In genomic region chr4:141223418-141223817, GRCh38 we compare ENCODE assay signal across 27 cellular contexts. TPM values are rescaled to one million over a fixed set of nuclear protein-coding genes. Genes with fewer than 3 reads are reported as not detected.
A peak's percentile ranks its signal among the peaks of the same experiment; 100 is the strongest.
DNase-seq lines count a peak whose midpoint lies in the region; ATAC-seq, FAIRE-seq and TF ChIP-seq lines count a peak whose summit lies in the region.
"Had no signal": no experiment of that assay in that cellular context is flagged by ENCODE, and none has a peak within 500 bp of the region (broad histone marks: within the 10 kb centered on the region; RNA-seq: fewer than 3 reads in every experiment).

No MANE protein-coding gene starts in this region.

- H3K4me3 Mint-ChIP-seq in IgD-negative memory B cell, result peak overlapping the region in 2 of 4 donors; percentile 25 to 99
- H3K4me3 Mint-ChIP-seq: activated CD8-positive, alpha-beta memory T cell treated with anti-CD3 and anti-CD28 coated beads, Interleukin-2, amount 10 ng/mL, durations not matched to agents 7 days and 5 days; activated naive CD4-positive, alpha-beta T cell treated with anti-CD3 and anti-CD28 coated beads for 36 hours; stimulated activated naive B cell treated with anti-CD40 and anti-IgM and Interleukin-4, amounts not matched to agents 10 μg/mL and 1 μg/mL and 100 μg/mL, for 72 hours had no signal

- peaks cover 1% of the 10 kb centered on the region for H3K27me3 Mint-ChIP-seq in IgD-negative memory B cell

- H3K9me3 Mint-ChIP-seq in IgD-negative memory B cell, result no peaks in the 10 kb centered on the region
- H3K9me3 Mint-ChIP-seq: activated naive CD4-positive, alpha-beta T cell treated with anti-CD3 and anti-CD28 coated beads for 36 hours; stimulated activated naive B cell treated with anti-CD40 and anti-IgM and Interleukin-4, amounts not matched to agents 10 μg/mL and 1 μg/mL and 100 μg/mL, for 72 hours; WTC11 had no signal

- peaks cover 34% of the 10 kb centered on the region for H3K79me2 ChIP-seq in GM12878 (ENCODE audit: control insufficient read depth, insufficient read depth, low read length)

- H3K36me3 Mint-ChIP-seq in IgD-negative memory B cell, result peaks cover 5% of the 10 kb centered on the region

- SMC1A ChIA-PET in GM12878 (lab: Charles Lee; ENCODE audit: uncharacterized antibody, unreplicated experiment), result interaction anchor here (1.1 kb wide), 1 partner anchor 23 kb away, joined by 3 read pairs; no protein-coding TSS in a partner anchor

- H3K27me3 ChIP-seq in heart left ventricle (no peaks in the 10 kb centered on the region), GM12878 (replicated peaks in 1 of 2; ENCODE audit: control insufficient read depth in 2 of 2, insufficient read depth in 2 of 2, low read length in 1 of 2) (no peaks in the 10 kb centered on the region), psoas muscle (ENCODE audit: insufficient read depth in 3 of 3, low read length in 2 of 3) (no peaks in the 10 kb centered on the region), pancreas (no peaks in the 10 kb centered on the region)
- H3K27me3 ChIP-seq: Peyer's patch had no signal

- H3K4me1 ChIP-seq in heart left ventricle (peaks cover 0 to 42% (median 18%) of the 10 kb centered on the region in 12 donors), GM12878 (ENCODE audit: control insufficient read depth, insufficient read depth, low read length) (peaks cover 4% of the 10 kb centered on the region; the same call in 1 of the 2 replicates), psoas muscle (peaks cover 21% of the 10 kb centered on the region), mucosa of descending colon (ENCODE audit: low read depth) (peaks cover 3% of the 10 kb centered on the region), pancreas (peaks cover 6 to 32% (median 11%) of the 10 kb centered on the region in 3 donors)
- H3K4me1 ChIP-seq: prostate gland had no signal

- no peak for FAIRE-seq in GM12878 (lab: Jason Lieb, UNC)
- FAIRE-seq in pancreas (lab: Jason Lieb, UNC), result no peak
- FAIRE-seq: colon had no signal

- H3K4me3 ChIP-seq in heart left ventricle, result peak overlapping the region in 7 of 12 donors; percentile 24 to 98 (median 86)
- H3K4me3 ChIP-seq in GM12878, result no peak overlapping the region
- peak overlapping the region; percentile 82 for H3K4me3 ChIP-seq in psoas muscle
- no peak overlapping the region for H3K4me3 ChIP-seq in mucosa of descending colon
- H3K4me3 ChIP-seq in pancreas, result no peak overlapping the region
- H3K4me3 ChIP-seq: Peyer's patch, prostate gland had no signal

- CTCF ChIA-PET in GM12878 (lab: Yijun Ruan, JAX), result interaction anchor here (0.7 kb wide), 1 partner anchor 83 kb away, joined by 3 read pairs; no protein-coding TSS in a partner anchor

- ATAC-seq in heart left ventricle (peak in 3 of 4 donors; percentile 35 to 60 (median 52)), left cardiac atrium (no peak), GM12878 (no peak), psoas muscle (peak in 3 of 4 donors; percentile 28 to 59 (median 51)), HG03097 (IDR thresholded peaks at IDR 0.05; ENCODE audit: low FRiP score, unreplicated experiment) (no peak), mucosa of descending colon (no peak), pancreas (no peak)
- ATAC-seq: activated CD8-positive, alpha-beta memory T cell treated with anti-CD3 and anti-CD28 coated beads, Interleukin-2, amount 10 ng/mL, durations not matched to agents 7 days and 5 days; stimulated activated naive B cell treated with anti-CD40 and anti-IgM and Interleukin-4, amounts not matched to agents 10 μg/mL and 1 μg/mL and 100 μg/mL, for 72 hours; WTC11 had no signal

- 55 to 75% (median 64%) methylated on average over 1 of the region's 1 CpG for WGBS in heart left ventricle, 4 donors
- WGBS in GM12878 (ENCODE audit: insufficient coverage, insufficient replicate concordance, low lambda C conversion rate, missing lambda C conversion rate), result 93% methylated on average over 1 of the region's 1 CpG
- WGBS in psoas muscle, 3 donors, result 35 to 71% (median 69%) methylated on average over 1 of the region's 1 CpG
- 93 to 99% methylated on average over 1 of the region's 1 CpG for WGBS in pancreas, 2 donors

- H3K27ac ChIP-seq in heart left ventricle (peak overlapping the region in 6 of 12 donors; percentile 26 to 96 (median 67)), GM12878 (ENCODE audit: control insufficient read depth, insufficient read depth) (no peak overlapping the region), psoas muscle (peak overlapping the region; percentile 31), pancreas (no peak overlapping the region)
- H3K27ac ChIP-seq: Peyer's patch, prostate gland had no signal

- TF ChIP-seq EP300 in GM12878 (IDR thresholded peaks at IDR 0.05; ENCODE audit: borderline replicate concordance in 1 of 2, control insufficient read depth in 1 of 2, low read depth in 2 of 2, low read length in 2 of 2), result no peak

- H3K36me3 ChIP-seq in heart left ventricle, result peaks cover 2 to 63% (median 53%) of the 10 kb centered on the region in 9 donors
- H3K36me3 ChIP-seq in GM12878 (ENCODE audit: control insufficient read depth in 2 of 2, insufficient read depth in 2 of 2, low read length in 1 of 2), result peaks cover 0 to 11% of the 10 kb centered on the region in 2 experiments; a peak in 1 of 4 replicates
- peaks cover 2 to 37% of the 10 kb centered on the region in 2 donors for H3K36me3 ChIP-seq in psoas muscle (ENCODE audit: insufficient read depth in 1 of 2, low read depth in 1 of 2)
- H3K36me3 ChIP-seq in mucosa of descending colon (ENCODE audit: low read depth), result no peaks in the 10 kb centered on the region
- peaks cover 0 to 4% (median 0%) of the 10 kb centered on the region in 3 donors for H3K36me3 ChIP-seq in pancreas
- H3K36me3 ChIP-seq: prostate gland had no signal

- no TSS peak for BruUV-seq in GM12878 (replicated peaks; lab: Mats Ljungman, UMichigan)

- POLR2A ChIA-PET in GM12878 (lab: Charles Lee), result no interaction called here

- H3K27ac Mint-ChIP-seq in IgD-negative memory B cell, result peak overlapping the region in 2 of 3 donors; percentile 2 to 98
- H3K27ac Mint-ChIP-seq: activated CD4-positive, alpha-beta T cell treated with anti-CD3 and anti-CD28 coated beads, Interleukin-2, amount 10 ng/mL, durations not matched to agents 7 days and 5 days; activated CD8-positive, alpha-beta memory T cell treated with anti-CD3 and anti-CD28 coated beads, Interleukin-2, amount 10 ng/mL, durations not matched to agents 7 days and 5 days; activated naive CD4-positive, alpha-beta T cell treated with anti-CD3 and anti-CD28 coated beads for 36 hours; stimulated activated naive B cell treated with anti-CD40 and anti-IgM and Interleukin-4, amounts not matched to agents 10 μg/mL and 1 μg/mL and 100 μg/mL, for 72 hours; WTC11 had no signal

- RAD21 ChIA-PET in GM12878 (lab: Charles Lee; ENCODE audit: unreplicated experiment), result no interaction called here

- H3K9ac ChIP-seq in GM12878 (ENCODE audit: control insufficient read depth, insufficient read depth, low read length), result no peak overlapping the region

- H2AFZ ChIP-seq in GM12878 (ENCODE audit: control insufficient read depth, low read depth, low read length), result no peak overlapping the region

- TF ChIP-seq CTCF in heart left ventricle (IDR thresholded peaks at IDR 0.05) (no peak), GM12878 (IDR thresholded peaks at IDR 0.05 in 2 of 3, conservative IDR thresholded peaks at IDR 0.05 in 1 of 3; ENCODE audit: control insufficient read depth in 2 of 3, extremely low read depth in 1 of 3, insufficient read depth in 1 of 3, low read depth in 3 of 3, low read length in 3 of 3) (no peak), psoas muscle (IDR thresholded peaks at IDR 0.05) (no peak), mucosa of descending colon (IDR thresholded peaks at IDR 0.05) (no peak), pancreas (IDR thresholded peaks at IDR 0.05) (no peak)

- intact Hi-C loops in heart left ventricle (cut with DNase I) (loop anchor here in 4 of 10 donors (5.0 to 10.0 kb wide), 4 partner anchors 66 to 1981 kb away; partner anchors contain the start of gene INPP4B (in 1 of the 4)), left cardiac atrium (cut with DNase I) (no loop called here), GM12878 (cut with micrococcal nuclease; ENCODE audit: unreplicated experiment) (loop anchor here (10.0 kb wide), 2 partner anchors 411 to 491 kb away; partner anchors contain the start of gene IL15), psoas muscle (cut with DNase I) (loop anchor here in 1 of 2 donors (5.0 kb wide), 1 partner anchor 361 kb away; no protein-coding TSS in a partner anchor), mucosa of descending colon (cut with DNase I, micrococcal nuclease) (no loop called here), pancreas (cut with DNase I) (no loop called here)

- TF ChIP-seq POLR2A in heart left ventricle (IDR thresholded peaks at IDR 0.05) (no peak), GM12878 (IDR thresholded peaks at IDR 0.05; ENCODE audit: low read depth, low read length) (no peak)

- DNase-seq in heart left ventricle (no peak), left cardiac atrium (no peak), GM12878 (ENCODE audit: low read depth, low spot score) (no peak), psoas muscle (no peak), mucosa of descending colon (no peak), pancreas (no peak)
- DNase-seq: activated CD4-positive, alpha-beta T cell treated with anti-CD3 and anti-CD28 coated beads, Interleukin-2, amount 10 ng/mL, durations not matched to agents 7 days and 5 days; activated CD8-positive, alpha-beta memory T cell treated with anti-CD3 and anti-CD28 coated beads, Interleukin-2, amount 10 ng/mL, durations not matched to agents 7 days and 5 days; activated naive CD4-positive, alpha-beta T cell treated with anti-CD3 and anti-CD28 coated beads for 36 hours; activated T-cell treated with anti-CD3 and anti-CD28 coated beads, Interleukin-2, amount 50 U/mL, for 48 hours; amygdala; COR-L47; GDM1; HCEC 1CT; hypothalamus; Kasumi-1; mesenchymal stem cell; NCI-H1694; NCI-H748 treated with DMSO at 0.1 percent for 48 hours; Peyer's patch; SIG-M5; stimulated activated naive B cell treated with anti-CD40 and anti-IgM and Interleukin-4, amounts not matched to agents 10 μg/mL and 1 μg/mL and 100 μg/mL, for 72 hours had no signal

- H3K9me3 ChIP-seq in heart left ventricle, result no peaks in the 10 kb centered on the region
- H3K9me3 ChIP-seq in GM12878 (replicated peaks; ENCODE audit: control insufficient read depth, insufficient read depth, low read length), result no peaks in the 10 kb centered on the region; the same call in 2 of the 3 replicates
- H3K9me3 ChIP-seq in psoas muscle, result no peaks in the 10 kb centered on the region
- H3K9me3 ChIP-seq in mucosa of descending colon, result no peaks in the 10 kb centered on the region
- H3K9me3 ChIP-seq in pancreas, result no peaks in the 10 kb centered on the region
- H3K9me3 ChIP-seq: Peyer's patch, prostate gland had no signal

- no peak for TF ChIP-seq RAD21 in GM12878 (IDR thresholded peaks at IDR 0.05; ENCODE audit: insufficient read depth, low read depth, low read length)

- H4K20me1 ChIP-seq in GM12878 (ENCODE audit: control insufficient read depth, insufficient read depth), result no peaks in the 10 kb centered on the region

- in situ Hi-C loops in GM12878 (cut with MboI), result no loop called here

- H3K4me1 Mint-ChIP-seq in IgD-negative memory B cell, result peaks cover 13 to 28% (median 21%) of the 10 kb centered on the region in 3 donors

- H3K4me2 ChIP-seq in GM12878 (ENCODE audit: control insufficient read depth, insufficient read depth), result peak overlapping the region; percentile 50; the same call in 1 of the 2 replicates

RNA-seq across cellular contexts. Expression of gene ZNF330, which starts 2.7 kb away (rescaled TPM):
- 100 to 1,000 TPM in 7 of 9 donors, 10 to 100 TPM in 2; 54.4 to 183 (median 141) TPM for total RNA-seq in heart left ventricle
- polyA plus RNA-seq in heart left ventricle, result 100 to 1,000 TPM in 1 of 2 donors, 10 to 100 TPM in 1; 68.7 to 150 TPM
- total RNA-seq in left cardiac atrium, result 10 to 100 TPM; 76.0 to 99.0 TPM
- 32.4 TPM for polyA plus RNA-seq in IgD-negative memory B cell
- total RNA-seq in GM12878 (2013; cell fraction: nucleolus; rRNA removed), result 58.0 and 61.0 TPM in 2 replicates
- 31.3 and 41.4 TPM in 2 replicates for total RNA-seq in GM12878 (2014; rRNA removed)
- total RNA-seq in GM12878 (2014; rRNA removed; fragmentation: Illumina TruSeq; extraction: Trizol), result 52.1 and 53.5 TPM in 2 replicates
- 40.5 and 40.7 TPM in 2 replicates for total RNA-seq in GM12878 (2021)
- 37.2 TPM for polyA plus RNA-seq in GM12878 (2011; ENCODE audit: low read depth)
- 57.4 and 69.9 TPM in 2 replicates for polyA plus RNA-seq in GM12878 (2011; rRNA removed)
- polyA plus RNA-seq in GM12878 (2011; cell fraction: cytosol; rRNA removed), result 31.7 and 40.5 TPM in 2 replicates
- polyA plus RNA-seq in GM12878 (2011; cell fraction: nucleus; rRNA removed), result 42.0 and 48.1 TPM in 2 replicates
- polyA plus RNA-seq in GM12878 (2012), result 44.6 and 54.7 TPM in 2 replicates
- 44.1 and 55.0 TPM in 2 replicates for polyA plus RNA-seq in GM12878 (2014; fragmentation: Illumina TruSeq; extraction: Trizol)
- 10 to 100 TPM; 40.1 to 44.5 TPM for polyA plus RNA-seq in GM12878 (2014; fragmentation: Nextera tagmentation; extraction: Ambion mirVana)
- polyA plus RNA-seq in GM12878 (2014; rRNA removed), result 33.1 and 36.5 TPM in 2 replicates
- polyA plus RNA-seq in GM12878 (2016; fragmentation: Nextera tagmentation; extraction: Ambion mirVana), result 10 to 100 TPM; 52.0 to 57.6 TPM
- polyA minus RNA-seq in GM12878 (2011; rRNA and poly(A)+ RNA removed), result 46.0 and 111 TPM in 2 replicates
- polyA minus RNA-seq in GM12878 (2011; cell fraction: cytosol; rRNA and poly(A)+ RNA removed), result 17.8 and 18.0 TPM in 2 replicates
- polyA minus RNA-seq in GM12878 (2011; cell fraction: nucleus; rRNA and poly(A)+ RNA removed), result 16.2 and 21.4 TPM in 2 replicates
- 10 to 100 TPM; 43.7 to 65.0 (median 47.6) TPM for total RNA-seq in psoas muscle
- polyA plus RNA-seq in psoas muscle, result 10 to 100 TPM; 30.1 to 60.1 (median 32.7) TPM
- 10 to 100 TPM; 24.8 to 39.5 (median 24.9) TPM for total RNA-seq in mucosa of descending colon
- total RNA-seq in pancreas, result 10 to 100 TPM; 15.5 to 28.2 (median 18.8) TPM
- 10 to 100 TPM; 11.5 to 20.4 TPM for polyA plus RNA-seq in pancreas

Comparison
In these comparisons a context has a peak if more than half of its experiments do, and no peak if none do; other contexts are left out.
1. ATAC-seq: peak in heart left ventricle (3 of 4) and psoas muscle (3 of 4); none in left cardiac atrium (0 of 2), GM12878 (single experiment), HG03097 (single experiment), mucosa of descending colon (single experiment) and pancreas (0 of 4).
2. H3K4me3 ChIP-seq: peak in heart left ventricle (7 of 12) and psoas muscle (single experiment); none in GM12878 (single experiment), mucosa of descending colon (single experiment) and pancreas (0 of 4).